ENCODE assay signal across 1 cellular context in the genomic region with DNA sequence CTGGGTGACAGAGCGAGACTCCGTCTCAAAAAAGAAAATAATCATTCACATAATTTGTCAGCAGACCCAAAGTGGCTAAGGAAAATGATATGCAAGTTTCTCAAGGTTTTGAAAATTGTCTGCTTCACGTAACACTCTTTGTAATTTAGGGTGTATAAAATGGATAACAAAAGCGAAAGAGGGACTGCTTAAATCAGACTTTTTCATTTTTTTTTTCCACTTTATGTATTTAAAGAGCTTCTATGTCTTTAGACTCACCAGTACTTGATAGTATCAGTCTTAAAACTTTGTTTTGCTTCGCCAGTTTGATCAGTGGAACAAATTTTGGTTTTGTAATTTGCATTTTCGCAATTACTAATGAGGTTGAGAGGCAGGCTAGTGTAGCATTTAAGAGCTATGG.
TF ChIP-seq lines count a peak whose summit lies in the region.

No MANE protein-coding gene starts in this region.

TF ChIP-seq in GM12891, 5 proteins besides CTCF, POLR2A, EP300 and RAD21:
- TF ChIP-seq SPI1 (IDR thresholded peaks at IDR 0.05; ENCODE audit: low read depth, low read length) (no peak), POU2F2 (IDR thresholded peaks at IDR 0.05; ENCODE audit: low read depth, low read length) (no peak), PAX5 (IDR thresholded peaks at IDR 0.05; ENCODE audit: insufficient read depth, low read length, severe bottlenecking) (no peak), POLR2AphosphoS5 (IDR thresholded peaks at IDR 0.05; ENCODE audit: low read depth, low read length) (no peak), TAF1 (IDR thresholded peaks at IDR 0.05; ENCODE audit: low read depth, low read length) (no peak)
